ENCODE assay signal across 8 cellular contexts in the genomic region with DNA sequence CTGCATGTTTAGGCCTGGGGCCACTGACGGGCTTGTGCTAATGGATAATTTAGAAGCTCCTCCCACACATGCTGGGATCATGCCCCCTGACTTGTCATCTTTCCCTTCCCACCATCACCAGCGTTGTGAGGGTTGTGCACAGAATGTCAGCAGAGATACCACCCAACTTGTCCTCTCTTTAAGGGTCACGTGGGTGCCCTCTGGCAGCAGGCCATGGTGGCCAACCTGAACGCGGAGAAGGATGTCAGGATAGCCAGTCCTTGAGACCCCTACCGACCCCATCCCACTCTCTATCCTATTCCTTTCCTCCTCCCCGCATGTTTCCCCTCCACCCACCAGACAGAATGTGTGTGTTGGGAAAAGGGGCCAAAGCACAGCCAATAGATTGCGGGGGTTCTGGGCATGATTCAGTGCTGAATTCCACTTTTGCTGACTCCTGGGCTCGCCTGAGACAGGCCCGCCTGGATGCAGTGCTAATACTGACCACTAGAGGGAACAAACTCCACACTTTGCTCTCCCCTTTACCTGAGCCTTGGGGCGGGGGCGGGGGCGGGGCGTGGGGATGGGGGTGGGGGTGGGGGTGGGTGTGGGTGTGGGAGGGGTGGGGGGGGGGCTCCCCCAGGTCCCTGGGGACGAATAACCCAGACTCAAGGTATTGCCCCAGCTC. TPM values are rescaled to one million over a fixed set of nuclear protein-coding genes. Genes with fewer than 3 reads are reported as not detected.
DNase-seq lines count a peak whose midpoint lies in the region; ATAC-seq and TF ChIP-seq lines count a peak whose summit lies in the region.

A gene (minus strand): TSS at position 10 of the 667 bp plus-strand sequence. CDS start 143 bp downstream, outside the sequence.

- no peaks in the 10 kb centered on the region for H3K36me3 ChIP-seq in Karpas-422 (ENCODE audit: insufficient read depth, low read length)
- H3K36me3 ChIP-seq in WERI-Rb-1 = no peaks in the 10 kb centered on the region
- no peaks in the 10 kb centered on the region for H3K36me3 ChIP-seq in mammary epithelial cell (ENCODE audit: insufficient read depth, low read length)

- H3K79me2 ChIP-seq in Karpas-422 (ENCODE audit: low read length) (no peaks in the 10 kb centered on the region), mammary epithelial cell (ENCODE audit: insufficient read depth, low read length) (no peaks in the 10 kb centered on the region)

- in situ Hi-C loops in mammary epithelial cell (cut with MboI; ENCODE audit: low sequenced_read_pairs in 2 of 2) = no loop called here

- WGBS in mammary epithelial cell (ENCODE audit: low coverage, missing lambda C conversion rate) = 67% methylated on average over 5 of the region's 15 CpGs

- DNase-seq in EL (peak; percentile 68), Karpas-422 (peak; percentile 84), WERI-Rb-1 (peak; percentile 83), mammary epithelial cell (peak; percentile 21), left lobe of liver (ENCODE audit: low spot score) (peak; percentile 55), putamen (ENCODE audit: low spot score) (no peak)
- peak; percentile 16 to 17 for DNase-seq in stimulated activated CD8-positive, alpha-beta memory T cell treated with anti-CD3 and anti-CD28 coated beads, Interleukin-2, amount 100 ng/mL, for 1 hour (ENCODE audit: low read depth in 2 of 2)

- no peak within 1 kb of the TSS for H3K4me3 ChIP-seq in Karpas-422 (ENCODE audit: low read length)
- no peak within 1 kb of the TSS for H3K4me3 ChIP-seq in WERI-Rb-1 (ENCODE audit: low read depth, low read length)
- no peak within 1 kb of the TSS for H3K4me3 ChIP-seq in mammary epithelial cell (replicated peaks in 1 of 3; ENCODE audit: insufficient read depth in 1 of 3, low read depth in 2 of 3, low read length in 3 of 3)

- H3K9me3 ChIP-seq in Karpas-422 (ENCODE audit: low read length) (no peaks in the 10 kb centered on the region), WERI-Rb-1 (ENCODE audit: severe bottlenecking) (no peaks in the 10 kb centered on the region), mammary epithelial cell (replicated peaks; ENCODE audit: insufficient read depth, low read length) (no peaks in the 10 kb centered on the region)

- peak; percentile 85 for ATAC-seq in left lobe of liver
- ATAC-seq in HG03469 (IDR thresholded peaks at IDR 0.05; ENCODE audit: unreplicated experiment) = no peak

- no peaks in the 10 kb centered on the region for H3K9me2 ChIP-seq in Karpas-422 (replicated peaks; ENCODE audit: insufficient read depth, low read length)

- intact Hi-C loops in mammary epithelial cell (cut with micrococcal nuclease) = no loop called here

- no TSS peak for BruUV-seq in mammary epithelial cell (replicated peaks; lab: Mats Ljungman, UMichigan)

- H4K20me1 ChIP-seq in Karpas-422 (ENCODE audit: insufficient read depth, low read depth, low read length) (no peaks in the 10 kb centered on the region), mammary epithelial cell (ENCODE audit: insufficient read depth, low read length) (no peaks in the 10 kb centered on the region)

- H2AFZ ChIP-seq in Karpas-422 (ENCODE audit: low read length) (no peak within 1 kb of the TSS), mammary epithelial cell (ENCODE audit: low read depth, low read length) (no peak within 1 kb of the TSS)

- dilution Hi-C loops in mammary epithelial cell (cut with HindIII; ENCODE audit: low sequenced_read_pairs) = no loop called here

- H3K4me1 ChIP-seq in Karpas-422 (ENCODE audit: low read length) (no peaks in the 10 kb centered on the region), mammary epithelial cell (ENCODE audit: insufficient read depth, low read length) (no peaks in the 10 kb centered on the region)

- CTCF ChIA-PET in mammary epithelial cell (lab: Charles Lee; ENCODE audit: low non-redundant PET) = interaction anchor here (0.6 kb wide), 1 partner anchor 65 kb away, joined by 3 read pairs; no protein-coding TSS in a partner anchor

- TF ChIP-seq CTCF in WERI-Rb-1 (IDR thresholded peaks at IDR 0.05; ENCODE audit: low read depth, low read length) (peak; percentile 85), mammary epithelial cell (conservative IDR thresholded peaks at IDR 0.05 in 1 of 2, IDR thresholded peaks at IDR 0.05 in 1 of 2; ENCODE audit: extremely low read depth in 1 of 2, insufficient read depth in 1 of 2, low read depth in 1 of 2, low read length in 2 of 2) (peak; percentile 65 to 73)

- H3K27ac ChIP-seq in Karpas-422 (ENCODE audit: low read length) (no peak within 1 kb of the TSS), WERI-Rb-1 (no peak within 1 kb of the TSS), mammary epithelial cell (ENCODE audit: insufficient read depth, low read depth, low read length) (no peak within 1 kb of the TSS)

- H3K9ac ChIP-seq in Karpas-422 (ENCODE audit: low read length) (no peak within 1 kb of the TSS), mammary epithelial cell (ENCODE audit: insufficient read depth, low read length) (no peak within 1 kb of the TSS)

- H3K27me3 ChIP-seq in Karpas-422 (ENCODE audit: low read length) (no peaks in the 10 kb centered on the region), WERI-Rb-1 (ENCODE audit: insufficient read depth, low read depth, severe bottlenecking) (no peaks in the 10 kb centered on the region), mammary epithelial cell (ENCODE audit: insufficient read depth, low read length) (no peaks in the 10 kb centered on the region)

- H3K4me2 ChIP-seq in Karpas-422 (ENCODE audit: low read depth, low read length, poor library complexity, severe bottlenecking) (no peak within 1 kb of the TSS), mammary epithelial cell (ENCODE audit: insufficient read depth, low read depth, low read length) (no peak within 1 kb of the TSS)

RNA-seq across cellular contexts. Expression of the gene that starts here (rescaled TPM):
- not detected in 2 replicates for total RNA-seq in Karpas-422 (2014; rRNA removed; shearing (Covaris generic); ENCODE audit: low replicate concordance)
- total RNA-seq in mammary epithelial cell = not detected
- polyA plus RNA-seq in mammary epithelial cell = not detected
- not detected for polyA minus RNA-seq in mammary epithelial cell
- not detected for total RNA-seq in left lobe of liver

Comparison
In these comparisons a context has a peak if more than half of its experiments do, and no peak if none do; other contexts are left out.
1. Peak in DNase-seq in Karpas-422; RNA of the gene not detected or under 1 TPM.
2. Peak in DNase-seq in mammary epithelial cell; RNA of the gene not detected or under 1 TPM.
3. Peak in DNase-seq and ATAC-seq in left lobe of liver; RNA of the gene not detected or under 1 TPM.